ENCODE assay signal across 8 cellular contexts in genomic region chr6:90478789-90479602, GRCh38.
DNase-seq lines count a peak whose midpoint lies in the region; ATAC-seq and TF ChIP-seq lines count a peak whose summit lies in the region.

No MANE protein-coding gene starts in this region.

- no peaks in the 10 kb centered on the region for H3K27me3 Mint-ChIP-seq in naive thymus-derived CD8-positive, alpha-beta T cell

- peak overlapping the region; percentile 48 for H3K4me2 ChIP-seq in Karpas-422 (ENCODE audit: low read depth, low read length, poor library complexity, severe bottlenecking)
- peak overlapping the region; percentile 61 for H3K4me2 ChIP-seq in PC-3 (ENCODE audit: low read length)

- H4K20me1 ChIP-seq in Karpas-422 (ENCODE audit: insufficient read depth, low read depth, low read length) (no peaks in the 10 kb centered on the region), PC-3 (ENCODE audit: low read length) (no peaks in the 10 kb centered on the region)

- peaks cover 10 to 41% (median 16%) of the 10 kb centered on the region in 4 donors for H3K4me1 Mint-ChIP-seq in naive thymus-derived CD8-positive, alpha-beta T cell

- H3K27ac Mint-ChIP-seq in naive thymus-derived CD8-positive, alpha-beta T cell, result peak overlapping the region in 9 of 10 donors; percentile 0 to 89 (median 58)

- peak overlapping the region; percentile 29; the same call in 1 of the 2 replicates for H3K4me3 ChIP-seq in Karpas-422 (ENCODE audit: low read length)
- no peak overlapping the region for H3K4me3 ChIP-seq in PC-3 (ENCODE audit: low read length)

- no peaks in the 10 kb centered on the region for H3K9me3 Mint-ChIP-seq in naive thymus-derived CD8-positive, alpha-beta T cell

- H2AFZ ChIP-seq in Karpas-422 (ENCODE audit: low read length) (no peak overlapping the region), PC-3 (ENCODE audit: low read length) (peak overlapping the region; percentile 47; the same call in 1 of the 2 replicates)

- POLR2A ChIA-PET in PC-3 (lab: Charles Lee; ENCODE audit: unreplicated experiment), result no interaction called here
- POLR2A ChIA-PET in naive thymus-derived CD8-positive, alpha-beta T cell (lab: Charles Lee), result interaction anchor here (0.6 to 2.0 kb wide), 9 partner anchors 24 to 660 kb away, joined by 3 to 8 read pairs (median 5); partner anchors contain the start of genes BACH2, CASP8AP2 and MDN1

- DNase-seq in EH (ENCODE audit: low read depth) (peak; percentile 94), GOT3 (lab: John Stamatoyannopoulos, UW) (peak; percentile 69), Karpas-422 (peak; percentile 89), PC-3 (peak; percentile 94), activated T-cell treated with anti-CD3 and anti-CD28 coated beads for 4 hours (peak; percentile 82), erythroblast (lab: John Stamatoyannopoulos, UW) (peak; percentile 88 to 94)
- DNase-seq in naive thymus-derived CD8-positive, alpha-beta T cell, result peak; percentile 54 to 90 (median 80)
- peak; percentile 80 for DNase-seq in stimulated activated naive CD4-positive, alpha-beta T cell treated with Interleukin-2 at 50 U/mL for 16 hours (lab: John Stamatoyannopoulos, UW)

- H3K79me2 ChIP-seq in Karpas-422 (ENCODE audit: low read length), result no peaks in the 10 kb centered on the region
- no peaks in the 10 kb centered on the region for H3K79me2 ChIP-seq in PC-3 (ENCODE audit: low read length)

- H3K27me3 ChIP-seq in Karpas-422 (ENCODE audit: low read length), result no peaks in the 10 kb centered on the region
- H3K27me3 ChIP-seq in PC-3 (ENCODE audit: low read length), result no peaks in the 10 kb centered on the region

- no TSS peak for BruUV-seq in PC-3 (replicated peaks; lab: Mats Ljungman, UMichigan)

- ATAC-seq in PC-3, result peak; percentile 99
- peak; percentile 99 to 100 for ATAC-seq in naive thymus-derived CD8-positive, alpha-beta T cell

- H3K9me2 ChIP-seq in Karpas-422 (replicated peaks; ENCODE audit: insufficient read depth, low read length) (no peaks in the 10 kb centered on the region), PC-3 (replicated peaks; ENCODE audit: low read length) (no peaks in the 10 kb centered on the region)

- TF ChIP-seq CTCF in PC-3 (conservative IDR thresholded peaks at IDR 0.05; ENCODE audit: low read depth, low read length), result peak; percentile 82

- H3F3A ChIP-seq in PC-3 (ENCODE audit: low read length, unreplicated experiment), result no peaks in the 10 kb centered on the region

- H3K4me3 Mint-ChIP-seq in naive thymus-derived CD8-positive, alpha-beta T cell, result peak overlapping the region in 8 of 10 donors; percentile 0 to 62 (median 39)

- H3K27ac ChIP-seq in Karpas-422 (ENCODE audit: low read length), result no peak overlapping the region
- H3K27ac ChIP-seq in PC-3 (ENCODE audit: low read length), result peak overlapping the region; percentile 48

- CTCF ChIA-PET in PC-3 (lab: Charles Lee), result interaction anchor here (0.6 to 1.3 kb wide), 5 partner anchors 501 to 686 kb away, joined by 3 to 25 read pairs (median 3); no protein-coding TSS in a partner anchor

- H3K36me3 ChIP-seq in Karpas-422 (ENCODE audit: insufficient read depth, low read length), result no peaks in the 10 kb centered on the region
- no peaks in the 10 kb centered on the region for H3K36me3 ChIP-seq in PC-3 (ENCODE audit: low read depth, low read length)

- H3K4me1 ChIP-seq in Karpas-422 (ENCODE audit: low read length), result peaks cover 5% of the 10 kb centered on the region
- H3K4me1 ChIP-seq in PC-3 (ENCODE audit: insufficient read depth, low read length), result peaks cover 13% of the 10 kb centered on the region

- no peaks in the 10 kb centered on the region for H3K36me3 Mint-ChIP-seq in naive thymus-derived CD8-positive, alpha-beta T cell

- no peak for TF ChIP-seq POLR2A in erythroblast (IDR thresholded peaks at IDR 0.05; ENCODE audit: low read length)

- intact Hi-C loops in PC-3 (cut with micrococcal nuclease), result loop anchor here (1.0 to 5.0 kb wide), 7 partner anchors 73 to 539 kb away; partner anchors contain the start of gene BACH2

- H3K9ac ChIP-seq in Karpas-422 (ENCODE audit: low read length), result 0 out of 2 replicates have a peak overlapping the region, but pooled peaks have one; percentile 18
- H3K9ac ChIP-seq in PC-3 (ENCODE audit: low read length), result no peak overlapping the region

- no peaks in the 10 kb centered on the region for H3K9me3 ChIP-seq in Karpas-422 (ENCODE audit: low read length)
- no peaks in the 10 kb centered on the region for H3K9me3 ChIP-seq in PC-3 (ENCODE audit: low read length)
